Comparison of ENCODE assay signal across 2 cellular contexts in genomic region chr1:78011050-78011449, GRCh38.
TF ChIP-seq lines count a peak whose summit lies in the region.

No MANE protein-coding gene starts in this region.

TF ChIP-seq in A549, 52 proteins besides CTCF, POLR2A, EP300 and RAD21:
- TF ChIP-seq MYC (IDR thresholded peaks at IDR 0.05; ENCODE audit: borderline replicate concordance, low read length) (no peak), EHF (CRISPR knock-in tag; IDR thresholded peaks at IDR 0.05) (no peak), CEBPB (IDR thresholded peaks at IDR 0.05) (no peak), HOXA7 (CRISPR knock-in tag; IDR thresholded peaks at IDR 0.05) (no peak), ZC3H11A (IDR thresholded peaks at IDR 0.05) (no peak)
TF ChIP-seq in A549: peak in this region for 0.

TF ChIP-seq in endothelial cell of umbilical vein, 7 proteins besides CTCF, POLR2A, EP300 and RAD21:
- TF ChIP-seq POLR2AphosphoS5 (IDR thresholded peaks at IDR 0.05; ENCODE audit: insufficient read depth, low read depth, low read length) (no peak), GATA2 (IDR thresholded peaks at IDR 0.05; ENCODE audit: insufficient read depth, insufficient read length, low read depth, low read length) (no peak), EZH2 (IDR thresholded peaks at IDR 0.05; ENCODE audit: borderline replicate concordance, low read depth, low read length, severe bottlenecking) (no peak), JUN (IDR thresholded peaks at IDR 0.05; ENCODE audit: borderline replicate concordance, insufficient read depth, insufficient read length, low read depth) (no peak), FOS (IDR thresholded peaks at IDR 0.05; ENCODE audit: borderline replicate concordance, insufficient read depth, low read length) (no peak), MYC (IDR thresholded peaks at IDR 0.05; ENCODE audit: low read depth, low read length) (no peak), MAX (IDR thresholded peaks at IDR 0.05; ENCODE audit: insufficient read depth, insufficient read length) (no peak)
TF ChIP-seq in endothelial cell of umbilical vein: peak in this region for 0.
